Comparison of ENCODE assay signal across 8 cellular contexts in genomic region chr17:63842540-63843386, GRCh38. TPM values are rescaled to one million over a fixed set of nuclear protein-coding genes. Genes with fewer than 3 reads are reported as not detected.
DNase-seq lines count a peak whose midpoint lies in the region; ATAC-seq and TF ChIP-seq lines count a peak whose summit lies in the region.

TSS of gene SMARCD2 (minus strand) at chr17:63842685. CDS start at chr17:63842674, 11 bp downstream.

- peak; percentile 81 for ATAC-seq in HG02798 (IDR thresholded peaks at IDR 0.05; ENCODE audit: poor library complexity, unreplicated experiment)

- no peak for TF ChIP-seq EP300 in transverse colon (IDR thresholded peaks at IDR 0.05; ENCODE audit: low read depth)

- H3K4me1 ChIP-seq in adipocyte (ENCODE audit: control insufficient read depth, insufficient read depth, low read length) = peaks cover 42% of the 10 kb centered on the region
- H3K4me1 ChIP-seq in cardiac muscle cell (ENCODE audit: low read depth) = peaks cover 26% of the 10 kb centered on the region
- H3K4me1 ChIP-seq in trophoblast cell (ENCODE audit: control insufficient read depth in 1 of 2, insufficient read depth in 2 of 2, low read length in 2 of 2) = peaks cover 25 to 29% of the 10 kb centered on the region in 2 experiments
- peaks cover 26 to 47% (median 42%) of the 10 kb centered on the region in 4 donors for H3K4me1 ChIP-seq in transverse colon

- H3K79me2 ChIP-seq in trophoblast cell (ENCODE audit: control insufficient read depth, insufficient read depth, low read length, poor library complexity) = peaks cover 27% of the 10 kb centered on the region

- H2AFZ ChIP-seq in trophoblast cell (ENCODE audit: insufficient read depth, low read length, poor library complexity) = peak within 1 kb of the TSS; percentile 80

- H3K27ac ChIP-seq in cardiac muscle cell (peak within 1 kb of the TSS; percentile 84), trophoblast cell (ENCODE audit: low read depth, low read length) (peak within 1 kb of the TSS; percentile 81), transverse colon (peak within 1 kb of the TSS; percentile 96 to 99 (median 97))

- H2BK5ac ChIP-seq in trophoblast cell (ENCODE audit: low read depth, low read length, poor library complexity) = peak within 1 kb of the TSS; percentile 73

- H4K8ac ChIP-seq in trophoblast cell (ENCODE audit: low read depth, low read length) = peak within 1 kb of the TSS; percentile 96

- H3K27me3 ChIP-seq in adipocyte (replicated peaks; ENCODE audit: control insufficient read depth, insufficient read depth, low read length) (no peaks in the 10 kb centered on the region), cardiac muscle cell (peaks cover 11% of the 10 kb centered on the region), trophoblast cell (ENCODE audit: insufficient read depth, low read length) (no peaks in the 10 kb centered on the region), transverse colon (no peaks in the 10 kb centered on the region)

- H3K14ac ChIP-seq in trophoblast cell (ENCODE audit: low read length) = peak within 1 kb of the TSS; percentile 77

- H3K79me1 ChIP-seq in trophoblast cell (ENCODE audit: low read length) = peaks cover 11% of the 10 kb centered on the region

- no peak within 1 kb of the TSS for H3K23ac ChIP-seq in trophoblast cell (ENCODE audit: low read length)

- no CpG with 5 or more reads among the region's 92 CpGs for WGBS in trophoblast cell (ENCODE audit: extremely low coverage, insufficient coverage, insufficient read length)
- 0% methylated on average over 82 of the region's 92 CpGs; no CpG with 5 or more reads in 1 of the 2 donors for WGBS in transverse colon (ENCODE audit: low coverage in 1 of 2), 2 donors

- peak within 1 kb of the TSS; percentile 84 for H4K12ac ChIP-seq in trophoblast cell (ENCODE audit: low read depth, low read length)

- peak within 1 kb of the TSS; percentile 56 for H2AK5ac ChIP-seq in trophoblast cell (ENCODE audit: low read length)

- peak within 1 kb of the TSS; percentile 65 for H2BK120ac ChIP-seq in trophoblast cell (ENCODE audit: insufficient read depth, low read length, poor library complexity)

- H2BK12ac ChIP-seq in trophoblast cell (ENCODE audit: low read length) = no peak within 1 kb of the TSS

- H4K91ac ChIP-seq in trophoblast cell (ENCODE audit: low read depth, low read length) = peak within 1 kb of the TSS; percentile 70

- H3K9me3 ChIP-seq in adipocyte (ENCODE audit: control insufficient read depth, low read length) = no peaks in the 10 kb centered on the region
- H3K9me3 ChIP-seq in cardiac muscle cell (ENCODE audit: low read depth) = no peaks in the 10 kb centered on the region
- peaks cover 6% of the 10 kb centered on the region for H3K9me3 ChIP-seq in trophoblast cell (ENCODE audit: insufficient read depth, low read depth, low read length)
- H3K9me3 ChIP-seq in transverse colon = no peaks in the 10 kb centered on the region

- H3K4ac ChIP-seq in trophoblast cell (ENCODE audit: low read depth, low read length) = peak within 1 kb of the TSS; percentile 64

- H3K4me2 ChIP-seq in trophoblast cell (ENCODE audit: low read length) = peak within 1 kb of the TSS; percentile 83

- H3K18ac ChIP-seq in trophoblast cell (ENCODE audit: low read length) = peak within 1 kb of the TSS; percentile 77

- DNase-seq in GM12865 (ENCODE audit: low read depth) (peak; percentile 99), NCI-H1417 treated with DMSO at 0.1 percent for 48 hours (lab: John Stamatoyannopoulos, UW) (peak; percentile 75), SW480 (ENCODE audit: low spot score) (peak; percentile 98), adipocyte (ENCODE audit: low read depth) (peak; percentile 99), cardiac muscle cell (ENCODE audit: low read depth in 1 of 2, low spot score in 1 of 2) (peak; percentile 99 to 100), trophoblast cell (peak; percentile 98), transverse colon (peak; percentile 99)

- peak; percentile 58 for TF ChIP-seq POLR2A in transverse colon (IDR thresholded peaks at IDR 0.05)

- intact Hi-C loops in transverse colon (cut with DNase I; ENCODE audit: low total_unique reads) = loop anchor here (10.0 kb wide), 1 partner anchor 68 kb away; the partner anchor contains the start of genes CCDC47 and DDX42

- TF ChIP-seq CTCF in GM12865 (IDR thresholded peaks at IDR 0.05; ENCODE audit: insufficient read depth, low read depth, low read length, missing control alignments) (no peak), cardiac muscle cell (IDR thresholded peaks at IDR 0.05; ENCODE audit: low read depth, low read length) (no peak), transverse colon (IDR thresholded peaks at IDR 0.05) (no peak)

- in situ Hi-C loops in transverse colon (cut with MboI; ENCODE audit: low pct_ligation_motif_present in 1 of 4, low pct_unique_long_range_greater_than_20kb in 1 of 4, low sequenced_read_pairs in 3 of 4) = no loop called here

- H3K4me3 ChIP-seq in GM12865 (ENCODE audit: low read depth, low read length) (peak within 1 kb of the TSS; percentile 78), adipocyte (ENCODE audit: low read length) (peak within 1 kb of the TSS; percentile 96), cardiac muscle cell (peak within 1 kb of the TSS; percentile 85), trophoblast cell (ENCODE audit: low read depth, low read length) (peak within 1 kb of the TSS; percentile 84), transverse colon (peak within 1 kb of the TSS; percentile 76 to 99 (median 90))

- H3K36me3 ChIP-seq in adipocyte (ENCODE audit: control insufficient read depth, insufficient read depth, low read length, severe bottlenecking) (no peaks in the 10 kb centered on the region), cardiac muscle cell (no peaks in the 10 kb centered on the region), trophoblast cell (ENCODE audit: control insufficient read depth in 1 of 2, insufficient read depth in 2 of 2, low read length in 2 of 2) (no peaks in the 10 kb centered on the region), transverse colon (no peaks in the 10 kb centered on the region)

- H3K9ac ChIP-seq in adipocyte (ENCODE audit: low read length) (peak within 1 kb of the TSS; percentile 98), trophoblast cell (ENCODE audit: low read length) (peak within 1 kb of the TSS; percentile 72)

RNA-seq across cellular contexts. Expression of gene SMARCD2, which starts in this region (rescaled TPM):
- 39.2 and 67.6 TPM in 2 replicates for total RNA-seq in cardiac muscle cell
- polyA plus RNA-seq in cardiac muscle cell = 40.3 and 45.4 TPM in 2 replicates
- polyA plus RNA-seq in trophoblast cell (2013) = 41.9 and 43.4 TPM in 2 replicates
- total RNA-seq in transverse colon = 100 to 1,000 TPM in 3 of 4 donors, 10 to 100 TPM in 1; 99.0 to 130 (median 109) TPM

Comparison
In these comparisons a context has a peak if more than half of its experiments do, and no peak if none do; other contexts are left out.
1. Peak in every context shown above with its lines: DNase-seq, ATAC-seq, H3K4me3 ChIP-seq and H3K27ac ChIP-seq.